Comparison of ENCODE assay signal across 17 cellular contexts in genomic region chr19:36244066-36244465, GRCh38. TPM values are rescaled to one million over a fixed set of nuclear protein-coding genes. Genes with fewer than 3 reads are reported as not detected.
A peak's percentile ranks its signal among the peaks of the same experiment; 100 is the strongest.
DNase-seq lines count a peak whose midpoint lies in the region; ATAC-seq, FAIRE-seq and TF ChIP-seq lines count a peak whose summit lies in the region.
"Had no signal": no experiment of that assay in that cellular context is flagged by ENCODE, and none has a peak within 500 bp of the region (broad histone marks: within the 10 kb centered on the region; RNA-seq: fewer than 3 reads in every experiment).

No MANE protein-coding gene starts in this region.

- no peaks in the 10 kb centered on the region for H3K9me3 ChIP-seq in kidney (ENCODE audit: control insufficient read depth in 1 of 2, low read length in 2 of 2)

- peak; percentile 15 for ATAC-seq in GM23338
- 0 out of 2 replicates have a peak, but pooled peaks have one; percentile 6 for ATAC-seq in WTC11
- no peak for ATAC-seq in left lobe of liver
- no peak for ATAC-seq in GM18868 (IDR thresholded peaks at IDR 0.05; ENCODE audit: unreplicated experiment)
- ATAC-seq: A549; CD8-positive, alpha-beta T cell had no signal

- H3K9me3 Mint-ChIP-seq in GM23338 (peaks cover 7% of the 10 kb centered on the region; the same call in 2 of the 3 replicates), WTC11 (no peaks in the 10 kb centered on the region)

- CTCF ChIA-PET in WTC11 (lab: Charles Lee), result interaction anchor here (0.7 to 1.6 kb wide), 8 partner anchors 11 to 249 kb away, joined by 3 to 7 read pairs (median 5); partner anchors contain the start of genes ZNF146 and ZNF565

- DNase-seq in GM23338 (ENCODE audit: low spot score) (peak; percentile 79), WTC11 (ENCODE audit: low spot score) (peak; percentile 65), iPS DF 19.7 (ENCODE audit: low read depth, low spot score) (peak; percentile 20), left lobe of liver (ENCODE audit: low spot score) (no peak), middle frontal gyrus (ENCODE audit: extremely low spot score, low spot score) (no peak), kidney (no peak)
- DNase-seq: CD8-positive, alpha-beta T cell; COR-L47; DMS53; IMR-90; KBM-7 had no signal

- H3K9ac ChIP-seq in kidney (ENCODE audit: low read length in 2 of 2), result no peak overlapping the region

- H3K36me3 Mint-ChIP-seq in GM23338 (ENCODE audit: low read depth), result peaks cover 7% of the 10 kb centered on the region
- no peaks in the 10 kb centered on the region for H3K36me3 Mint-ChIP-seq in WTC11

- peaks cover 3% of the 10 kb centered on the region; the same call in 1 of the 2 replicates for H4K20me1 ChIP-seq in GM23338 (replicated peaks; ENCODE audit: insufficient read depth)

- POLR2A ChIA-PET in WTC11 (lab: Charles Lee), result interaction anchor here (0.6 kb wide), 1 partner anchor 27 kb away, joined by 4 read pairs; no protein-coding TSS in a partner anchor

- no peak for FAIRE-seq in kidney (lab: Jason Lieb, UNC)
- FAIRE-seq: D721Med, GM18507, GM19239 had no signal

- peaks cover 3% of the 10 kb centered on the region for H3K9me2 ChIP-seq in GM23338 (ENCODE audit: insufficient read depth)

- H3K4me3 ChIP-seq in GM23338 (no peak overlapping the region), kidney (ENCODE audit: low read length in 2 of 2) (no peak overlapping the region)
- H3K4me3 ChIP-seq: A549 had no signal

- H3K4me1 ChIP-seq in GM23338 (ENCODE audit: insufficient read depth) (peaks cover 23% of the 10 kb centered on the region), kidney (ENCODE audit: control insufficient read depth in 1 of 2, insufficient read depth in 1 of 2, low read depth in 1 of 2, low read length in 2 of 2) (peaks cover 4 to 8% of the 10 kb centered on the region in 2 donors)
- H3K4me1 ChIP-seq: A549 had no signal

- peaks cover 5% of the 10 kb centered on the region; the same call in 1 of the 2 replicates for H3K27me3 ChIP-seq in GM23338 (ENCODE audit: insufficient read depth)

- no peak overlapping the region for H2AFZ ChIP-seq in GM23338

- no peak overlapping the region for H3K27ac Mint-ChIP-seq in GM23338
- H3K27ac Mint-ChIP-seq in WTC11, result no peak overlapping the region
- H3K27ac Mint-ChIP-seq: CD14-positive monocyte; CD8-positive, alpha-beta T cell had no signal

- TF ChIP-seq CTCF in GM23338 (conservative IDR thresholded peaks at IDR 0.05; ENCODE audit: low read depth in 2 of 2) (peak; percentile 56 to 73), WTC11 (IDR thresholded peaks at IDR 0.05) (no peak), kidney (IDR thresholded peaks at IDR 0.05; ENCODE audit: borderline replicate concordance, extremely low read depth, insufficient read depth) (no peak)

- H3K36me3 ChIP-seq in GM23338 (ENCODE audit: insufficient read depth) (no peaks in the 10 kb centered on the region), kidney (ENCODE audit: control insufficient read depth in 1 of 2, insufficient read depth in 2 of 2, low read length in 2 of 2) (no peaks in the 10 kb centered on the region)

- peaks cover 14% of the 10 kb centered on the region; the same call in 1 of the 2 replicates for H3F3A ChIP-seq in GM23338 (replicated peaks; ENCODE audit: low read depth)

- no peak overlapping the region for H3K4me3 Mint-ChIP-seq in GM23338
- H3K4me3 Mint-ChIP-seq in WTC11, result peak overlapping the region; percentile 72
- H3K4me3 Mint-ChIP-seq: CD14-positive monocyte; CD8-positive, alpha-beta T cell had no signal

- intact Hi-C loops in kidney (cut with DNase I), result no loop called here

- H3K27ac ChIP-seq in GM23338 (ENCODE audit: low read depth) (no peak overlapping the region), kidney (ENCODE audit: low read depth in 2 of 2, low read length in 2 of 2) (no peak overlapping the region)
- H3K27ac ChIP-seq: A549 had no signal

- peaks cover 5% of the 10 kb centered on the region for H3K27me3 Mint-ChIP-seq in GM23338 (ENCODE audit: insufficient read depth, low read depth, poor library complexity)
- peaks cover 4% of the 10 kb centered on the region; the same call in 1 of the 2 replicates for H3K27me3 Mint-ChIP-seq in WTC11 (ENCODE audit: low read depth)

- peaks cover 9% of the 10 kb centered on the region for H3K4me1 Mint-ChIP-seq in GM23338
- H3K4me1 Mint-ChIP-seq in WTC11, result peaks cover 26% of the 10 kb centered on the region
- H3K4me1 Mint-ChIP-seq: CD14-positive monocyte had no signal

- H3K79me2 ChIP-seq in GM23338 (replicated peaks; ENCODE audit: insufficient read depth), result no peaks in the 10 kb centered on the region

- H3K4me2 ChIP-seq in GM23338, result no peak overlapping the region
- H3K4me2 ChIP-seq: A549 had no signal

TF ChIP-seq in GM23338, 12 proteins besides CTCF, POLR2A, EP300 and RAD21:
- TF ChIP-seq JUNB (IDR thresholded peaks at IDR 0.05; ENCODE audit: unreplicated experiment) (no peak), ZNF331 (CRISPR knock-in tag; IDR thresholded peaks at IDR 0.05; ENCODE audit: low read depth) (no peak), ETS1 (IDR thresholded peaks at IDR 0.05) (no peak)

TF ChIP-seq in WTC11, 78 proteins besides CTCF, POLR2A, EP300 and RAD21 (continues in another document):
- TF ChIP-seq IRF2 (CRISPR knock-in tag; IDR thresholded peaks at IDR 0.05; ENCODE audit: borderline replicate concordance, low read depth) (no peak), CBFB (CRISPR knock-in tag; IDR thresholded peaks at IDR 0.05; ENCODE audit: low read depth) (no peak), AR (CRISPR knock-in tag; IDR thresholded peaks at IDR 0.05) (no peak), ZSCAN18 (CRISPR knock-in tag; IDR thresholded peaks at IDR 0.05) (no peak), NFE2L1 (CRISPR knock-in tag; IDR thresholded peaks at IDR 0.05) (no peak), TEAD1 (CRISPR knock-in tag; IDR thresholded peaks at IDR 0.05) (no peak), IRF1 (CRISPR knock-in tag; IDR thresholded peaks at IDR 0.05) (no peak), ATF2 (CRISPR knock-in tag; IDR thresholded peaks at IDR 0.05; ENCODE audit: borderline replicate concordance, low read depth) (no peak), PRRX2 (CRISPR knock-in tag; IDR thresholded peaks at IDR 0.05) (no peak)

RNA-seq across cellular contexts. Expression of gene ZNF146, which starts 29.2 kb away (rescaled TPM):
- total RNA-seq in GM23338 (2014; rRNA removed; shearing (Covaris generic)), result 227 and 249 TPM in 2 replicates
- 111 and 143 TPM in 2 replicates for polyA plus RNA-seq in GM23338 (2016; fragmentation: Nextera tagmentation; extraction: Ambion mirVana)
- total RNA-seq in WTC11 (2021), result 122 to 128 TPM (median 124 TPM) in 3 replicates
- total RNA-seq in left lobe of liver, result 17.2 TPM
- 50.8 TPM for total RNA-seq in kidney
- 21.0 TPM for polyA plus RNA-seq in kidney (ENCODE audit: insufficient read depth, low read depth, low replicate concordance)

RNA-seq across cellular contexts. Expression of gene ZNF565, which starts 29.6 kb away (rescaled TPM):
- total RNA-seq in GM23338 (2014; rRNA removed; shearing (Covaris generic)), result 2.4 TPM in 2 replicates
- polyA plus RNA-seq in GM23338 (2016; fragmentation: Nextera tagmentation; extraction: Ambion mirVana), result 1.9 and 3.2 TPM in 2 replicates
- 2.5 to 3.0 TPM (median 2.8 TPM) in 3 replicates for total RNA-seq in WTC11 (2021)
- 2.6 TPM for total RNA-seq in left lobe of liver
- total RNA-seq in kidney, result 4.6 TPM
- polyA plus RNA-seq in kidney (ENCODE audit: insufficient read depth, low read depth, low replicate concordance), result 1.5 TPM

Comparison
In these comparisons a context has a peak if more than half of its experiments do, and no peak if none do; other contexts are left out.
1. ATAC-seq: peak in GM23338 (single experiment) and WTC11 (single experiment); none in left lobe of liver (single experiment) and GM18868 (single experiment).
2. DNase-seq: peak in GM23338 (single experiment), WTC11 (single experiment) and iPS DF 19.7 (single experiment); none in left lobe of liver (single experiment), middle frontal gyrus (single experiment) and kidney (single experiment).
3. CTCF ChIP-seq: peak in GM23338 (2 of 2); none in WTC11 (single experiment) and kidney (single experiment).